29 cellular contexts compared by ENCODE assay signal in genomic region chr2:55358451-55358850, GRCh38.
"Had no signal": no experiment of that assay in that cellular context is flagged by ENCODE, and none has a peak within 500 bp of the region (broad histone marks: within the 10 kb centered on the region; RNA-seq: fewer than 3 reads in every experiment).

No MANE protein-coding gene starts in this region.

- H3K9me3 Mint-ChIP-seq: activated CD4-positive, alpha-beta T cell treated with anti-CD3 and anti-CD28 coated beads, Interleukin-2, amount 10 ng/mL, durations not matched to agents 7 days and 5 days; activated naive CD4-positive, alpha-beta T cell treated with anti-CD3 and anti-CD28 coated beads for 36 hours; activated naive CD4-positive, alpha-beta T cell treated with anti-CD3 and anti-CD28 coated beads, Interleukin-2, amount 50 U/mL, for 72 hours; activated T-cell treated with anti-CD3 and anti-CD28 coated beads, Interleukin-2, amount 50 U/mL, for 4 hours; activated T-helper 1 cell treated with anti-CD3 and anti-CD28 coated beads, Interleukin-12 subunit alpha, Interleukin-12 subunit beta, Interleukin-2, Interleukin-4 antibody, amounts not matched to agents 30 ng/mL and 10 ng/mL and 1 ng/mL, durations not matched to agents 14 hours and 24 hours and 36 hours had no signal

- H3K27ac Mint-ChIP-seq: activated CD4-positive, alpha-beta T cell treated with anti-CD3 and anti-CD28 coated beads for 36 hours; activated CD4-positive, alpha-beta T cell treated with anti-CD3 and anti-CD28 coated beads, Interleukin-2, amount 10 ng/mL, durations not matched to agents 7 days and 5 days; activated CD8-positive, alpha-beta T cell treated with anti-CD3 and anti-CD28 coated beads, Interleukin-2, amount 10 ng/mL, durations not matched to agents 7 days and 5 days; activated naive CD4-positive, alpha-beta T cell treated with anti-CD3 and anti-CD28 coated beads for 36 hours; activated naive CD4-positive, alpha-beta T cell treated with anti-CD3 and anti-CD28 coated beads, Interleukin-2, amount 50 U/mL, for 72 hours; activated T-helper 1 cell treated with anti-CD3 and anti-CD28 coated beads, Interleukin-12 subunit alpha, Interleukin-12 subunit beta, Interleukin-2, Interleukin-4 antibody, amounts not matched to agents 30 ng/mL and 10 ng/mL and 1 ng/mL, durations not matched to agents 14 hours and 24 hours and 36 hours had no signal

- DNase-seq: activated CD4-positive, alpha-beta T cell treated with anti-CD3 and anti-CD28 coated beads for 36 hours; activated CD4-positive, alpha-beta T cell treated with anti-CD3 and anti-CD28 coated beads, Interleukin-2, amount 10 ng/mL, durations not matched to agents 7 days and 5 days; activated CD4-positive, alpha-beta T cell treated with anti-CD3 and anti-CD28 coated beads, Interleukin-2, amount 50 U/mL, for 48 hours; activated CD8-positive, alpha-beta T cell treated with anti-CD3 and anti-CD28 coated beads, Interleukin-2, amount 10 ng/mL, durations not matched to agents 7 days and 5 days; activated gamma-delta T cell treated with Interleukin-2 at 50 U/mL for 16 hours; activated naive CD4-positive, alpha-beta T cell treated with anti-CD3 and anti-CD28 coated beads for 36 hours; activated T-cell treated with anti-CD3 and anti-CD28 coated beads for 4 hours; activated T-cell treated with anti-CD3 and anti-CD28 coated beads, Interleukin-2, amount 50 U/mL, for 4 hours; adrenal gland; body of pancreas; cerebellar nuclear complex; Kasumi-1; KG1; MG63; NCI-H1048; NCI-H1436 treated with DMSO at 0.1 percent for 48 hours; NCI-H1694 treated with DMSO at 0.1 percent for 48 hours; NCI-H2029; NCI-H2171; NCI-H510A; NCI-H526; NCI-H748 treated with DMSO at 0.1 percent for 48 hours; NK-92 treated with Interleukin-12 subunit alpha and Interleukin-12 subunit beta, amount 100 ng/mL, for 24 hours; PC-9; Right ventricle myocardium superior; T1000 had no signal

- H3K4me3 Mint-ChIP-seq: activated CD4-positive, alpha-beta T cell treated with anti-CD3 and anti-CD28 coated beads for 36 hours; activated CD4-positive, alpha-beta T cell treated with anti-CD3 and anti-CD28 coated beads, Interleukin-2, amount 10 ng/mL, durations not matched to agents 7 days and 5 days; activated CD8-positive, alpha-beta T cell treated with anti-CD3 and anti-CD28 coated beads, Interleukin-2, amount 10 ng/mL, durations not matched to agents 7 days and 5 days; activated naive CD4-positive, alpha-beta T cell treated with anti-CD3 and anti-CD28 coated beads for 36 hours; activated T-cell treated with anti-CD3 and anti-CD28 coated beads, Interleukin-2, amount 50 U/mL, for 4 hours; activated T-helper 1 cell treated with anti-CD3 and anti-CD28 coated beads, Interleukin-12 subunit alpha, Interleukin-12 subunit beta, Interleukin-2, Interleukin-4 antibody, amounts not matched to agents 30 ng/mL and 10 ng/mL and 1 ng/mL, durations not matched to agents 14 hours and 24 hours and 36 hours had no signal

- H3K36me3 Mint-ChIP-seq: activated naive CD4-positive, alpha-beta T cell treated with anti-CD3 and anti-CD28 coated beads, Interleukin-2, amount 50 U/mL, for 72 hours had no signal

- H3K4me1 ChIP-seq: body of pancreas had no signal

- H3K9me3 ChIP-seq: adrenal gland, body of pancreas, MG63 had no signal

- H3K27ac ChIP-seq: adrenal gland, body of pancreas, PC-9, SK-N-MC had no signal

- H3K4me3 ChIP-seq: adrenal gland, body of pancreas, MG63, PC-9, SK-N-MC had no signal

- H3K4me2 ChIP-seq: PC-9 had no signal

- H3K27me3 Mint-ChIP-seq: activated CD4-positive, alpha-beta T cell treated with anti-CD3 and anti-CD28 coated beads for 36 hours; activated CD4-positive, alpha-beta T cell treated with anti-CD3 and anti-CD28 coated beads, Interleukin-2, amount 10 ng/mL, durations not matched to agents 7 days and 5 days had no signal

- H3K27me3 ChIP-seq: adrenal gland, body of pancreas, MG63 had no signal

- H3K4me1 Mint-ChIP-seq: activated CD4-positive, alpha-beta T cell treated with anti-CD3 and anti-CD28 coated beads for 36 hours; activated CD4-positive, alpha-beta T cell treated with anti-CD3 and anti-CD28 coated beads, Interleukin-2, amount 10 ng/mL, durations not matched to agents 7 days and 5 days had no signal

- H2AFZ ChIP-seq: PC-9 had no signal

- H3K36me3 ChIP-seq: adrenal gland had no signal
